15 cellular contexts compared by ENCODE assay signal in the genomic region with DNA sequence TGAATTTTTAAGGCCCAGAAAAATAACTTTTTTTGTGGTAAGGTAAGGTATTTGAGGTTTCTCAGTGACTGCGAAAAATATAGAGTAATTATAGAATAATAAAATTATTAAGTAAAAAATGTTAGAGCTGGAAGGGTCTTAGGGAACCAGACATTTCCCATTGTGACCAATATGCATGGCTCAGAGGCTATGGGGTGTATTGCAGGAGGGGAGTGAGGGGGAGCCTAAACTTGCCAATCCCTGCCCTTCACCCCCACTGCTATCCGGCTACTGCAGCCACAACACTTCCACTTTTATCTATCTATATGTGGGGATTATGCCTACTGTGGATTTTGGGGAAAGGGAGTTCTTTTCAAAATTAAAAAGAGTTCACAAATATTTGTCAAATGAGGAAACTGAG.
"Had no signal": no experiment of that assay in that cellular context is flagged by ENCODE, and none has a peak within 500 bp of the region (broad histone marks: within the 10 kb centered on the region; RNA-seq: fewer than 3 reads in every experiment).

No MANE protein-coding gene starts in this region.

- DNase-seq: dorsolateral prefrontal cortex; effector CD8-positive, alpha-beta T cell; foreskin melanocyte; heart right ventricle; hypothalamus; kidney glomerular epithelial cell; mesendoderm; naive B cell; nephron progenitor cell; stimulated activated CD4-positive, alpha-beta T cell treated with anti-CD3 and anti-CD28 coated beads, Interleukin-2, amount 100 ng/mL, for 48 hours; stimulated activated naive CD4-positive, alpha-beta T cell treated with Interleukin-2 at 50 U/mL for 16 hours; trophoblast cell had no signal

- H3K36me3 ChIP-seq: heart right ventricle, prostate gland had no signal

- H3K4me1 ChIP-seq: prostate gland had no signal

- H3K4me3 Mint-ChIP-seq: naive B cell, nephron progenitor cell had no signal

- H3K36me3 Mint-ChIP-seq: naive B cell had no signal

- H3K79me2 ChIP-seq: parathyroid adenoma had no signal

- H3K4me3 ChIP-seq: dorsolateral prefrontal cortex, heart right ventricle, prostate gland, smooth muscle cell had no signal

- H3K9me3 ChIP-seq: heart right ventricle, prostate gland had no signal

- H3K27ac ChIP-seq: dorsolateral prefrontal cortex, heart right ventricle, parathyroid adenoma, prostate gland had no signal

- ATAC-seq: heart right ventricle had no signal

- H3K4me2 ChIP-seq: smooth muscle cell had no signal

- H3K27me3 ChIP-seq: dorsolateral prefrontal cortex, heart right ventricle had no signal

- H3K27ac Mint-ChIP-seq: naive B cell, nephron progenitor cell had no signal

- H2AFZ ChIP-seq: parathyroid adenoma had no signal

- H3K9me3 Mint-ChIP-seq: naive B cell, nephron progenitor cell had no signal
